18 cellular contexts compared by ENCODE assay signal in genomic region chr15:68808091-68808490, GRCh38. TPM values are rescaled to one million over a fixed set of nuclear protein-coding genes. Genes with fewer than 3 reads are reported as not detected.
DNase-seq lines count a peak whose midpoint lies in the region; ATAC-seq and TF ChIP-seq lines count a peak whose summit lies in the region.
"Had no signal": no experiment of that assay in that cellular context is flagged by ENCODE, and none has a peak within 500 bp of the region (broad histone marks: within the 10 kb centered on the region; RNA-seq: fewer than 3 reads in every experiment).

No MANE protein-coding gene starts in this region.

- peaks cover 24% of the 10 kb centered on the region for H3K36me3 Mint-ChIP-seq in activated CD8-positive, alpha-beta memory T cell treated with anti-CD3 and anti-CD28 coated beads, Interleukin-2, amount 10 ng/mL, durations not matched to agents 7 days and 5 days
- peaks cover 44% of the 10 kb centered on the region for H3K36me3 Mint-ChIP-seq in stimulated activated effector memory CD8-positive, alpha-beta T cell treated with anti-CD3 and anti-CD28 coated beads, Interleukin-12 subunit alpha, Interleukin-12 subunit beta, amount 100 ng/mL, for 72 hours

- no peaks in the 10 kb centered on the region for H3K9me3 Mint-ChIP-seq in activated CD8-positive, alpha-beta memory T cell treated with anti-CD3 and anti-CD28 coated beads, Interleukin-2, amount 10 ng/mL, durations not matched to agents 7 days and 5 days (ENCODE audit: low read depth)
- H3K9me3 Mint-ChIP-seq in stimulated activated effector memory CD8-positive, alpha-beta T cell treated with anti-CD3 and anti-CD28 coated beads, Interleukin-12 subunit alpha, Interleukin-12 subunit beta, amount 100 ng/mL, for 72 hours = no peaks in the 10 kb centered on the region
- H3K9me3 Mint-ChIP-seq: activated CD4-positive, alpha-beta memory T cell treated with anti-CD3 and anti-CD28 coated beads, Interleukin-2, amount 10 ng/mL, durations not matched to agents 7 days and 5 days had no signal

- CTCF ChIA-PET in activated CD8-positive, alpha-beta memory T cell treated with anti-CD3 and anti-CD28 coated beads, Interleukin-2, amount 10 ng/mL, durations not matched to agents 7 days and 5 days (lab: Charles Lee) = interaction anchor here (1.2 to 2.5 kb wide), 2 partner anchors 9 to 14 kb away, joined by 5 to 6 read pairs; no protein-coding TSS in a partner anchor

- H3K4me1 Mint-ChIP-seq in activated CD8-positive, alpha-beta memory T cell treated with anti-CD3 and anti-CD28 coated beads, Interleukin-2, amount 10 ng/mL, durations not matched to agents 7 days and 5 days = peaks cover 65% of the 10 kb centered on the region
- H3K4me1 Mint-ChIP-seq in stimulated activated effector memory CD8-positive, alpha-beta T cell treated with anti-CD3 and anti-CD28 coated beads, Interleukin-12 subunit alpha, Interleukin-12 subunit beta, amount 100 ng/mL, for 72 hours = peaks cover 79% of the 10 kb centered on the region

- no peak for TF ChIP-seq CTCF in VCaP (conservative IDR thresholded peaks at IDR 0.05)

- H3K27ac Mint-ChIP-seq in activated CD8-positive, alpha-beta memory T cell treated with anti-CD3 and anti-CD28 coated beads, Interleukin-2, amount 10 ng/mL, durations not matched to agents 7 days and 5 days = no peak overlapping the region
- H3K27ac Mint-ChIP-seq in stimulated activated effector memory CD8-positive, alpha-beta T cell treated with anti-CD3 and anti-CD28 coated beads, Interleukin-12 subunit alpha, Interleukin-12 subunit beta, amount 100 ng/mL, for 72 hours = peak overlapping the region; percentile 75

- H3K4me3 Mint-ChIP-seq in activated CD8-positive, alpha-beta memory T cell treated with anti-CD3 and anti-CD28 coated beads, Interleukin-2, amount 10 ng/mL, durations not matched to agents 7 days and 5 days = no peak overlapping the region
- H3K4me3 Mint-ChIP-seq in stimulated activated effector memory CD8-positive, alpha-beta T cell treated with anti-CD3 and anti-CD28 coated beads, Interleukin-12 subunit alpha, Interleukin-12 subunit beta, amount 100 ng/mL, for 72 hours = no peak overlapping the region
- H3K4me3 Mint-ChIP-seq: activated CD4-positive, alpha-beta memory T cell treated with anti-CD3 and anti-CD28 coated beads, Interleukin-2, amount 10 ng/mL, durations not matched to agents 7 days and 5 days had no signal

- no peak for ATAC-seq in activated CD8-positive, alpha-beta memory T cell treated with anti-CD3 and anti-CD28 coated beads, Interleukin-2, amount 10 ng/mL, durations not matched to agents 7 days and 5 days
- no peak for ATAC-seq in left lobe of liver
- ATAC-seq in stimulated activated effector memory CD8-positive, alpha-beta T cell treated with anti-CD3 and anti-CD28 coated beads, Interleukin-12 subunit alpha, Interleukin-12 subunit beta, amount 100 ng/mL, for 72 hours = no peak
- ATAC-seq: A549, GM12878 had no signal

- H3K27me3 Mint-ChIP-seq in activated CD8-positive, alpha-beta memory T cell treated with anti-CD3 and anti-CD28 coated beads, Interleukin-2, amount 10 ng/mL, durations not matched to agents 7 days and 5 days = no peaks in the 10 kb centered on the region
- H3K27me3 Mint-ChIP-seq: activated CD4-positive, alpha-beta memory T cell treated with anti-CD3 and anti-CD28 coated beads, Interleukin-2, amount 10 ng/mL, durations not matched to agents 7 days and 5 days had no signal

- peak; percentile 30 for DNase-seq in activated CD8-positive, alpha-beta memory T cell treated with anti-CD3 and anti-CD28 coated beads, Interleukin-2, amount 50 U/mL, for 48 hours
- no peak for DNase-seq in activated CD8-positive, alpha-beta memory T cell treated with anti-CD3 and anti-CD28 coated beads, Interleukin-2, amount 10 ng/mL, durations not matched to agents 7 days and 5 days
- DNase-seq in left lobe of liver (ENCODE audit: low spot score) = peak; percentile 23
- no peak for DNase-seq in stimulated activated effector memory CD8-positive, alpha-beta T cell treated with anti-CD3 and anti-CD28 coated beads, Interleukin-12 subunit alpha, Interleukin-12 subunit beta, amount 100 ng/mL, for 72 hours (ENCODE audit: low spot score in 2 of 2)
- DNase-seq in NCI-H146 (lab: John Stamatoyannopoulos, UW) = no peak
- no peak for DNase-seq in DMS 273 treated with DMSO at 0.1 percent for 48 hours (lab: John Stamatoyannopoulos, UW)
- no peak for DNase-seq in epidermal melanocyte (ENCODE audit: insufficient read length, low spot score)
- DNase-seq: activated CD4-positive, alpha-beta memory T cell treated with anti-CD3 and anti-CD28 coated beads, Interleukin-2, amount 10 ng/mL, durations not matched to agents 7 days and 5 days; effector memory CD4-positive, alpha-beta T cell; NCI-H2081; NCI-H526; OCI-M1; stimulated activated CD4-positive, alpha-beta T cell treated with anti-CD3 and anti-CD28 coated beads, Interleukin-1b, Interleukin-23, amount 100 ng/mL, for 48 hours; tibial artery had no signal

- 0 out of 2 replicates have a peak overlapping the region, but pooled peaks have one; percentile 5 for H3K27ac ChIP-seq in VCaP
- H3K27ac ChIP-seq: A549, SK-N-MC, tibial artery had no signal

RNA-seq across cellular contexts. Expression of gene ANP32A, which starts 12.6 kb away (rescaled TPM):
- total RNA-seq in activated CD8-positive, alpha-beta memory T cell treated with anti-CD3 and anti-CD28 coated beads, Interleukin-2, amount 10 ng/mL, durations not matched to agents 7 days and 5 days = 100 to 1,000 TPM; 196 to 320 TPM
- total RNA-seq in left lobe of liver = 41.5 TPM

Comparison
In these comparisons a context has a peak if more than half of its experiments do, and no peak if none do; other contexts are left out.
1. DNase-seq: peak in activated CD8-positive, alpha-beta memory T cell treated with anti-CD3 and anti-CD28 coated beads, Interleukin-2, amount 50 U/mL, for 48 hours (single experiment) and left lobe of liver (single experiment); none in activated CD8-positive, alpha-beta memory T cell treated with anti-CD3 and anti-CD28 coated beads, Interleukin-2, amount 10 ng/mL, durations not matched to agents 7 days and 5 days (single experiment), stimulated activated effector memory CD8-positive, alpha-beta T cell treated with anti-CD3 and anti-CD28 coated beads, Interleukin-12 subunit alpha, Interleukin-12 subunit beta, amount 100 ng/mL, for 72 hours (0 of 2), NCI-H146 (single experiment), DMS 273 treated with DMSO at 0.1 percent for 48 hours (single experiment) and epidermal melanocyte (single experiment).